ENCODE assay signal across 14 cellular contexts in the genomic region with DNA sequence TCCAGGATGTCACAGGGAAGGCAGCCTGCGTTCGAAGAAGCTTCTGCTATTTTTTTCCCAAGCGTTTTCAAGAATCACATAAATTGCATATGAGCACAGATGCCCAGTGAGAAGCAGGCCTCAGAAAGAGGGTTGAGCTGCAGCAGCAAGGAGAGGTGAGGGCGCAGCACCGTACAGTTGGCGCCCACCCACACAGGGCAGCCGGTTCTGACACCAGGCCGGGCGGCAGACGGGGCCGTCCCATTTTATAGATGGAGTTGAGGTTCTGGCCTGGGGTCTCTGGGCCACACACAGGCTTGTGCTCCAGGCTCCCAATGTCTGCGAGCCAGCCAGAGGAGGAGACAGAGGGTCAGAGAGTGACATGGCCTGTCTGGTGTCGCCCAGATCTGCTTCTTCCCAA. TPM values are rescaled to one million over a fixed set of nuclear protein-coding genes. Genes with fewer than 3 reads are reported as not detected.
DNase-seq lines count a peak whose midpoint lies in the region; ATAC-seq and TF ChIP-seq lines count a peak whose summit lies in the region.
"Had no signal": no experiment of that assay in that cellular context is flagged by ENCODE, and none has a peak within 500 bp of the region (broad histone marks: within the 10 kb centered on the region; RNA-seq: fewer than 3 reads in every experiment).

No MANE protein-coding gene starts in this region.

- no peak for TF ChIP-seq EP300 in ovary (IDR thresholded peaks at IDR 0.05)

- no peak overlapping the region for H3K27ac Mint-ChIP-seq in natural killer cell treated with Interleukin-12 subunit alpha and Interleukin-12 subunit beta and Interleukin-15 and Interleukin-18, amount 100 ng/mL, for 72 hours
- no peak overlapping the region for H3K27ac Mint-ChIP-seq in natural killer cell
- H3K27ac Mint-ChIP-seq: CD8-positive, alpha-beta memory T cell had no signal

- no peak for TF ChIP-seq CTCF in natural killer cell (IDR thresholded peaks at IDR 0.05)
- no peak for TF ChIP-seq CTCF in ovary (IDR thresholded peaks at IDR 0.05)

- no peak overlapping the region for H3K4me3 ChIP-seq in ovary
- H3K4me3 ChIP-seq: A549, HAP-1 had no signal

- intact Hi-C loops in natural killer cell (cut with micrococcal nuclease) = no loop called here
- intact Hi-C loops in left ventricle myocardium superior (cut with micrococcal nuclease) = no loop called here
- intact Hi-C loops in ovary (cut with DNase I) = no loop called here

- peak; percentile 50 for DNase-seq in natural killer cell treated with Interleukin-12 subunit alpha and Interleukin-12 subunit beta and Interleukin-15 and Interleukin-18, amount 100 ng/mL, for 72 hours (ENCODE audit: low spot score)
- DNase-seq in natural killer cell = no peak
- DNase-seq in left ventricle myocardium superior = peak; percentile 8
- DNase-seq in ovary = peak; percentile 4 to 28 (median 19)
- DNase-seq in dermis blood vessel endothelial cell = no peak
- no peak for DNase-seq in NCI-H1930 (lab: John Stamatoyannopoulos, UW)
- DNase-seq: BE2C; Caco-2; CD8-positive, alpha-beta memory T cell; GDM1 had no signal

- H3K27ac ChIP-seq in ovary = no peak overlapping the region
- H3K27ac ChIP-seq: A549 had no signal

- no peaks in the 10 kb centered on the region for H3K36me3 Mint-ChIP-seq in natural killer cell treated with Interleukin-12 subunit alpha and Interleukin-12 subunit beta and Interleukin-15 and Interleukin-18, amount 100 ng/mL, for 72 hours
- H3K36me3 Mint-ChIP-seq in natural killer cell = no peaks in the 10 kb centered on the region
- H3K36me3 Mint-ChIP-seq: CD8-positive, alpha-beta memory T cell had no signal

- no peaks in the 10 kb centered on the region for H3K4me1 Mint-ChIP-seq in natural killer cell treated with Interleukin-12 subunit alpha and Interleukin-12 subunit beta and Interleukin-15 and Interleukin-18, amount 100 ng/mL, for 72 hours (ENCODE audit: low read depth in 2 of 2)
- peaks cover 0 to 8% of the 10 kb centered on the region in 2 donors for H3K4me1 Mint-ChIP-seq in natural killer cell
- H3K4me1 Mint-ChIP-seq: CD8-positive, alpha-beta memory T cell had no signal

- H3K4me3 Mint-ChIP-seq in natural killer cell treated with Interleukin-12 subunit alpha and Interleukin-12 subunit beta and Interleukin-15 and Interleukin-18, amount 100 ng/mL, for 72 hours = no peak overlapping the region
- no peak overlapping the region for H3K4me3 Mint-ChIP-seq in natural killer cell
- H3K4me3 Mint-ChIP-seq: CD8-positive, alpha-beta memory T cell had no signal

- H3K27me3 ChIP-seq in ovary = no peaks in the 10 kb centered on the region
- H3K27me3 ChIP-seq: BE2C had no signal

- no peaks in the 10 kb centered on the region for H3K9me3 Mint-ChIP-seq in natural killer cell treated with Interleukin-12 subunit alpha and Interleukin-12 subunit beta and Interleukin-15 and Interleukin-18, amount 100 ng/mL, for 72 hours
- H3K9me3 Mint-ChIP-seq in natural killer cell = no peaks in the 10 kb centered on the region
- H3K9me3 Mint-ChIP-seq: CD8-positive, alpha-beta memory T cell had no signal

- no peaks in the 10 kb centered on the region for H3K4me1 ChIP-seq in ovary (ENCODE audit: insufficient read depth)
- H3K4me1 ChIP-seq: A549, Caco-2, HAP-1 had no signal

- H3K36me3 ChIP-seq in ovary = no peaks in the 10 kb centered on the region
- H3K36me3 ChIP-seq: BE2C, HAP-1 had no signal

- no peak for TF ChIP-seq POLR2A in ovary (IDR thresholded peaks at IDR 0.05)

- H3K27me3 Mint-ChIP-seq in natural killer cell treated with Interleukin-12 subunit alpha and Interleukin-12 subunit beta and Interleukin-15 and Interleukin-18, amount 100 ng/mL, for 72 hours = peaks cover 0 to 6% of the 10 kb centered on the region in 2 donors
- no peaks in the 10 kb centered on the region for H3K27me3 Mint-ChIP-seq in natural killer cell (ENCODE audit: low read depth in 2 of 2)

- 74 to 84% (median 83%) methylated on average over 13 of the region's 13 CpGs for WGBS in ovary, 3 donors

- ATAC-seq in natural killer cell treated with Interleukin-12 subunit alpha and Interleukin-12 subunit beta and Interleukin-15 and Interleukin-18, amount 100 ng/mL, for 72 hours = no peak
- ATAC-seq in natural killer cell = no peak
- ATAC-seq in left ventricle myocardium superior = no peak
- no peak for ATAC-seq in HG03442 (IDR thresholded peaks at IDR 0.05; ENCODE audit: unreplicated experiment)
- ATAC-seq: A549 had no signal

- H3K9me3 ChIP-seq in ovary = no peaks in the 10 kb centered on the region
- H3K9me3 ChIP-seq: A549, BE2C, Caco-2, HAP-1 had no signal

RNA-seq across cellular contexts. Expression of a gene that starts 22.8 kb away (rescaled TPM):
- not detected for total RNA-seq in natural killer cell treated with Interleukin-12 subunit alpha and Interleukin-12 subunit beta and Interleukin-15 and Interleukin-18, amount 100 ng/mL, for 72 hours
- not detected for total RNA-seq in natural killer cell
- 1.2 TPM for total RNA-seq in left ventricle myocardium superior
- 100 to 1,000 TPM in 4 of 7 donors, 10 to 100 TPM in 3; 55.9 to 212 (median 129) TPM for total RNA-seq in ovary
- 100 to 1,000 TPM in 1 of 2 donors, 10 to 100 TPM in 1; 51.0 to 170 TPM for polyA plus RNA-seq in ovary
- total RNA-seq in dermis blood vessel endothelial cell = not detected in 2 replicates
- total RNA-seq: CD8-positive, alpha-beta memory T cell; HT1080 had no signal
- polyA plus RNA-seq: CD8-positive, alpha-beta memory T cell had no signal

RNA-seq across cellular contexts. Expression of a gene that starts 35.2 kb away (rescaled TPM):
- total RNA-seq in natural killer cell treated with Interleukin-12 subunit alpha and Interleukin-12 subunit beta and Interleukin-15 and Interleukin-18, amount 100 ng/mL, for 72 hours = not detected
- total RNA-seq in natural killer cell (not detected), left ventricle myocardium superior (not detected), ovary (10 to 100 TPM in 1 of 7 donors, 1 to 10 TPM in 6; 1.0 to 14.7 (median 6.5) TPM), dermis blood vessel endothelial cell (not detected in 2 replicates)
- 1 to 10 TPM; 1.6 to 5.4 TPM for polyA plus RNA-seq in ovary
- total RNA-seq: CD8-positive, alpha-beta memory T cell; HT1080 had no signal
- polyA plus RNA-seq: CD8-positive, alpha-beta memory T cell had no signal

Comparison
In these comparisons a context has a peak if more than half of its experiments do, and no peak if none do; other contexts are left out.
1. DNase-seq: peak in natural killer cell treated with Interleukin-12 subunit alpha and Interleukin-12 subunit beta and Interleukin-15 and Interleukin-18, amount 100 ng/mL, for 72 hours (single experiment), left ventricle myocardium superior (single experiment) and ovary (5 of 5); none in natural killer cell (single experiment), dermis blood vessel endothelial cell (single experiment) and NCI-H1930 (0 of 2).
2. RNA of a gene that starts 22.8 kb away (total RNA-seq): 55.9 to 212 TPM in ovary; 1.2 TPM in left ventricle myocardium superior (single experiment), not detected in natural killer cell treated with Interleukin-12 subunit alpha and Interleukin-12 subunit beta and Interleukin-15 and Interleukin-18, amount 100 ng/mL, for 72 hours, not detected in natural killer cell and not detected in dermis blood vessel endothelial cell; every median in the first group is over 10 times any median in the second.